Comparison of ENCODE assay signal across 15 cellular contexts in the genomic region with DNA sequence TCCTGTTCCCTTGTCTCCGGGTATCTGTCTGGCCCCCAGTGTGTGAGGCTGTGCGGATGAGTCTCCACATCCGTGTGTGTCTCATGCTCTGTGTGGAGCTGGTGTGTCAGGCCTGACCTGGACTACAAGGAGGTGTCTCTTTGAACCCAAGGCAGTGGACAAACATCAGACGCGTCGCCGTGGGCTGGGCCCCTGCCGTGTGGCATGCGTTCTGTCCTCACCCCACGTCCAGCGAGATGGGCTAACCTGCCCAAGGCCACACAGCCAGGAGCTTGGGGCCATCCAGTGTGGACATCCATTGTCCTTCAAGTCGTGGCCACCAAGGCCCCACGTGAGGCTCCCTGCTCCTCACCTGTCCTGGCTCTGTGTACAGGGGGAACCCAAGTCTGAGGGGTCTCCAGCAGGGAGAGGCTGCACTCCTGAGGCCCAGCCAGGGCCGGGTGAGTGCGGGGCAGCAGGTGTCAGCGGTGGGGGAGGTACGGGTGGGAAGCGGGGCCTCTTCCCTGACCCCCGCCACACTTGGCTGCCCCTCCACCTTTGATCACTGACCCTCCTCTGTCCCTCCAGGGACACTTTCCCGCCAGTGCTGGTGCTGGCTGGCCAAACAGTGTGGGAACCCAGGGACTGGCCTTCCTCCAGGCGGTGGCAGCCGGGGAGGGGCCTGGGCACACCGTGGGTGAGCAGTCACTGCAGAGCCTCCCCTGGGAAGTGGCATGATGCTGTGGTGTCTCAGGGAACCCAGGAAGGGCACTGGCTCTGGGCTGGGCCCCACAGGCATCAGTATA. TPM values are rescaled to one million over a fixed set of nuclear protein-coding genes. Genes with fewer than 3 reads are reported as not detected.
DNase-seq lines count a peak whose midpoint lies in the region; TF ChIP-seq lines count a peak whose summit lies in the region.
"Had no signal": no experiment of that assay in that cellular context is flagged by ENCODE, and none has a peak within 500 bp of the region (broad histone marks: within the 10 kb centered on the region; RNA-seq: fewer than 3 reads in every experiment).

No MANE protein-coding gene starts in this region.

- H3K27me3 ChIP-seq in endodermal cell (ENCODE audit: control insufficient read depth, insufficient read depth, low read length, poor library complexity, severe bottlenecking), result no peaks in the 10 kb centered on the region
- peaks cover 24% of the 10 kb centered on the region for H3K27me3 ChIP-seq in transverse colon

- peaks cover 5% of the 10 kb centered on the region for H3K4me1 ChIP-seq in endodermal cell (ENCODE audit: control insufficient read depth, insufficient read depth, low read length)
- peaks cover 5 to 21% (median 16%) of the 10 kb centered on the region in 4 donors for H3K4me1 ChIP-seq in transverse colon

- 91% methylated on average over 18 to 23 of the region's 23 CpGs for WGBS in endodermal cell (ENCODE audit: insufficient coverage in 1 of 2, insufficient read length in 1 of 2), 2 experiments
- 69% methylated on average over 20 of the region's 23 CpGs; no CpG with 5 or more reads in 1 of the 2 donors for WGBS in transverse colon (ENCODE audit: low coverage in 1 of 2), 2 donors

- TF ChIP-seq CTCF in endodermal cell (conservative IDR thresholded peaks at IDR 0.05) (no peak), transverse colon (IDR thresholded peaks at IDR 0.05) (no peak), GM13977 (IDR thresholded peaks at IDR 0.05; ENCODE audit: extremely low read depth, insufficient read depth, missing control alignments) (no peak)

- intact Hi-C loops in activated CD4-positive, alpha-beta memory T cell treated with anti-CD3 and anti-CD28 coated beads for 36 hours (cut with micrococcal nuclease), result no loop called here
- intact Hi-C loops in transverse colon (cut with DNase I; ENCODE audit: low total_unique reads), result loop anchor here (5.0 kb wide), 1 partner anchor 150 kb away; no protein-coding TSS in a partner anchor

- CTCF ChIA-PET in activated CD4-positive, alpha-beta memory T cell treated with anti-CD3 and anti-CD28 coated beads for 36 hours (lab: Charles Lee), result interaction anchor here (0.7 to 5.2 kb wide), 2 partner anchors 143 to 153 kb away, joined by 3 to 83 read pairs; no protein-coding TSS in a partner anchor
- CTCF ChIA-PET in activated CD4-positive, alpha-beta memory T cell treated with anti-CD3 and anti-CD28 coated beads, Interleukin-2, amount 10 ng/mL, durations not matched to agents 7 days and 5 days (lab: Charles Lee), result interaction anchor here (0.6 kb wide), 1 partner anchor 355 kb away, joined by 3 read pairs; no protein-coding TSS in a partner anchor

- no peak overlapping the region for H3K4me3 Mint-ChIP-seq in activated CD4-positive, alpha-beta memory T cell treated with anti-CD3 and anti-CD28 coated beads for 36 hours
- H3K4me3 Mint-ChIP-seq in activated CD4-positive, alpha-beta memory T cell treated with anti-CD3 and anti-CD28 coated beads, Interleukin-2, amount 10 ng/mL, durations not matched to agents 7 days and 5 days, result no peak overlapping the region
- H3K4me3 Mint-ChIP-seq in endodermal cell, result no peak overlapping the region

- DNase-seq in activated CD4-positive, alpha-beta memory T cell treated with anti-CD3 and anti-CD28 coated beads for 36 hours, result peak; percentile 7
- no peak for DNase-seq in activated CD4-positive, alpha-beta memory T cell treated with anti-CD3 and anti-CD28 coated beads, Interleukin-2, amount 10 ng/mL, durations not matched to agents 7 days and 5 days
- DNase-seq in endodermal cell, result peak; percentile 42
- DNase-seq in midbrain (lab: John Stamatoyannopoulos, UW), result peak; percentile 8
- peak; percentile 6 for DNase-seq in transverse colon
- DNase-seq in SW 1271 (lab: John Stamatoyannopoulos, UW), result no peak
- DNase-seq in T-helper 1 cell, result no peak
- DNase-seq in GM13977 (ENCODE audit: low spot score), result no peak
- DNase-seq: GF-D8; NCI-H1436 treated with DMSO at 0.1 percent for 48 hours; NCI-H510A; OCI-M1; stimulated activated CD4-positive, alpha-beta T cell treated with anti-CD3 and anti-CD28 coated beads, Interleukin-2, amount 100 ng/mL, for 24 hours had no signal

- no peak for TF ChIP-seq POLR2A in transverse colon (IDR thresholded peaks at IDR 0.05)

- H3K27ac Mint-ChIP-seq in activated CD4-positive, alpha-beta memory T cell treated with anti-CD3 and anti-CD28 coated beads for 36 hours, result no peak overlapping the region
- H3K27ac Mint-ChIP-seq in activated CD4-positive, alpha-beta memory T cell treated with anti-CD3 and anti-CD28 coated beads, Interleukin-2, amount 10 ng/mL, durations not matched to agents 7 days and 5 days, result no peak overlapping the region
- H3K27ac Mint-ChIP-seq in endodermal cell, result no peak overlapping the region

- in situ Hi-C loops in transverse colon (cut with MboI; ENCODE audit: low pct_ligation_motif_present in 1 of 4, low pct_unique_long_range_greater_than_20kb in 1 of 4, low sequenced_read_pairs in 3 of 4) (loop anchor here in 1 of 4 donors (10.0 kb wide), 1 partner anchor 152 kb away; no protein-coding TSS in a partner anchor), GM13977 (cut with MboI; ENCODE audit: low pct_unique_long_range_greater_than_20kb, low sequenced_read_pairs, unreplicated experiment) (no loop called here)

- no peak overlapping the region for H3K4me3 ChIP-seq in endodermal cell (ENCODE audit: low read length)
- no peak overlapping the region for H3K4me3 ChIP-seq in transverse colon
- H3K4me3 ChIP-seq: K562 had no signal

- no peak overlapping the region for H3K27ac ChIP-seq in endodermal cell (ENCODE audit: low read depth, low read length)
- no peak overlapping the region for H3K27ac ChIP-seq in transverse colon
- H3K27ac ChIP-seq: VCaP had no signal

- no peak overlapping the region for H3K9ac ChIP-seq in endodermal cell (ENCODE audit: extremely low read depth, low read length, poor library complexity, severe bottlenecking)

- no peak for TF ChIP-seq EP300 in transverse colon (IDR thresholded peaks at IDR 0.05; ENCODE audit: low read depth)

- no peaks in the 10 kb centered on the region for H3K36me3 ChIP-seq in endodermal cell (ENCODE audit: control insufficient read depth, insufficient read depth, low read length)
- no peaks in the 10 kb centered on the region for H3K36me3 ChIP-seq in transverse colon

- H3K36me3 Mint-ChIP-seq in activated CD4-positive, alpha-beta memory T cell treated with anti-CD3 and anti-CD28 coated beads for 36 hours, result no peaks in the 10 kb centered on the region
- no peaks in the 10 kb centered on the region for H3K36me3 Mint-ChIP-seq in activated CD4-positive, alpha-beta memory T cell treated with anti-CD3 and anti-CD28 coated beads, Interleukin-2, amount 10 ng/mL, durations not matched to agents 7 days and 5 days (ENCODE audit: low read depth)
- no peaks in the 10 kb centered on the region for H3K36me3 Mint-ChIP-seq in endodermal cell (ENCODE audit: low read depth)

- peaks cover 42% of the 10 kb centered on the region for H3K27me3 Mint-ChIP-seq in activated CD4-positive, alpha-beta memory T cell treated with anti-CD3 and anti-CD28 coated beads for 36 hours
- H3K27me3 Mint-ChIP-seq in activated CD4-positive, alpha-beta memory T cell treated with anti-CD3 and anti-CD28 coated beads, Interleukin-2, amount 10 ng/mL, durations not matched to agents 7 days and 5 days, result peaks cover 10% of the 10 kb centered on the region
- peaks cover 12% of the 10 kb centered on the region for H3K27me3 Mint-ChIP-seq in endodermal cell (ENCODE audit: insufficient read depth)

- H3K9me3 Mint-ChIP-seq in activated CD4-positive, alpha-beta memory T cell treated with anti-CD3 and anti-CD28 coated beads for 36 hours, result no peaks in the 10 kb centered on the region
- H3K9me3 Mint-ChIP-seq in activated CD4-positive, alpha-beta memory T cell treated with anti-CD3 and anti-CD28 coated beads, Interleukin-2, amount 10 ng/mL, durations not matched to agents 7 days and 5 days, result no peaks in the 10 kb centered on the region
- H3K9me3 Mint-ChIP-seq in endodermal cell, result no peaks in the 10 kb centered on the region

- POLR2A ChIA-PET in activated CD4-positive, alpha-beta memory T cell treated with anti-CD3 and anti-CD28 coated beads for 36 hours (lab: Charles Lee), result interaction anchor here (0.7 kb wide), 1 partner anchor 143 kb away, joined by 3 read pairs; no protein-coding TSS in a partner anchor
- POLR2A ChIA-PET in activated CD4-positive, alpha-beta memory T cell treated with anti-CD3 and anti-CD28 coated beads, Interleukin-2, amount 10 ng/mL, durations not matched to agents 7 days and 5 days (lab: Charles Lee), result interaction anchor here (1.1 kb wide), 1 partner anchor 20 kb away, joined by 3 read pairs; no protein-coding TSS in a partner anchor

- no peaks in the 10 kb centered on the region for H3K4me1 Mint-ChIP-seq in activated CD4-positive, alpha-beta memory T cell treated with anti-CD3 and anti-CD28 coated beads for 36 hours (ENCODE audit: low read depth)
- H3K4me1 Mint-ChIP-seq in activated CD4-positive, alpha-beta memory T cell treated with anti-CD3 and anti-CD28 coated beads, Interleukin-2, amount 10 ng/mL, durations not matched to agents 7 days and 5 days, result peaks cover 2% of the 10 kb centered on the region
- no peaks in the 10 kb centered on the region for H3K4me1 Mint-ChIP-seq in endodermal cell

- H3K9me3 ChIP-seq in endodermal cell (ENCODE audit: control insufficient read depth, low read length) (no peaks in the 10 kb centered on the region), transverse colon (no peaks in the 10 kb centered on the region)

RNA-seq across cellular contexts. Expression of gene CYP46A1, which starts 48.5 kb away (rescaled TPM):
- total RNA-seq in activated CD4-positive, alpha-beta memory T cell treated with anti-CD3 and anti-CD28 coated beads for 36 hours, result under 1 TPM; 0.19 to 0.21 TPM
- under 1 TPM; 0.13 to 0.23 TPM for total RNA-seq in activated CD4-positive, alpha-beta memory T cell treated with anti-CD3 and anti-CD28 coated beads, Interleukin-2, amount 10 ng/mL, durations not matched to agents 7 days and 5 days
- under 1 TPM; 0.55 to 0.57 TPM for total RNA-seq in endodermal cell
- 4.1 TPM for polyA plus RNA-seq in endodermal cell (2013, experiment 1 of 2)
- 4.8 TPM for polyA plus RNA-seq in endodermal cell (2013, experiment 2 of 2)
- under 1 TPM; 0.27 to 0.75 (median 0.52) TPM for total RNA-seq in transverse colon
- total RNA-seq: K562 had no signal
- polyA plus RNA-seq: K562 had no signal

Comparison
In these comparisons a context has a peak if more than half of its experiments do, and no peak if none do; other contexts are left out.
1. DNase-seq: peak in activated CD4-positive, alpha-beta memory T cell treated with anti-CD3 and anti-CD28 coated beads for 36 hours (single experiment), endodermal cell (single experiment), midbrain (single experiment) and transverse colon (single experiment); none in activated CD4-positive, alpha-beta memory T cell treated with anti-CD3 and anti-CD28 coated beads, Interleukin-2, amount 10 ng/mL, durations not matched to agents 7 days and 5 days (single experiment), SW 1271 (0 of 2), T-helper 1 cell (0 of 5) and GM13977 (single experiment).